ENCODE assay signal across 7 cellular contexts in genomic region chr12:112419269-112420133, GRCh38. TPM values are rescaled to one million over a fixed set of nuclear protein-coding genes. Genes with fewer than 3 reads are reported as not detected.
A peak's percentile ranks its signal among the peaks of the same experiment; 100 is the strongest.
DNase-seq lines count a peak whose midpoint lies in the region.

No MANE protein-coding gene starts in this region.

- no peaks in the 10 kb centered on the region for H3K36me3 ChIP-seq in GM23248 (ENCODE audit: low read depth)

- peak overlapping the region; percentile 97 for H3K9ac ChIP-seq in GM23248

- H3F3A ChIP-seq in GM23248 (ENCODE audit: insufficient read depth), result peaks cover 17% of the 10 kb centered on the region

- peaks cover 29% of the 10 kb centered on the region for H3K4me1 ChIP-seq in GM23248 (ENCODE audit: insufficient read depth)

- 0 out of 2 replicates have a peak, but pooled peaks cover 4% of the 10 kb centered on the region for H4K20me1 ChIP-seq in GM23248 (ENCODE audit: insufficient read depth)

- in situ Hi-C loops in GM23248 (cut with MboI), result no loop called here
- in situ Hi-C loops in G401 (cut with HindIII; ENCODE audit: low sequenced_read_pairs), result no loop called here

- H3K27ac ChIP-seq in GM23248, result peak overlapping the region; percentile 93

- 3 to 4% methylated on average over 24 to 26 of the region's 34 CpGs for WGBS in GM23248 (ENCODE audit: low coverage in 1 of 2, low lambda C conversion rate in 2 of 2, missing lambda C conversion rate in 2 of 2), 2 experiments

- H2AFZ ChIP-seq in GM23248, result peak overlapping the region; percentile 93

- H3K4me2 ChIP-seq in GM23248 (ENCODE audit: unreplicated experiment), result peak overlapping the region; percentile 77

- no peaks in the 10 kb centered on the region for H3K27me3 ChIP-seq in GM23248 (replicated peaks; ENCODE audit: insufficient read depth)

- peak overlapping the region; percentile 89 for H3K4me3 ChIP-seq in GM23248

- no peaks in the 10 kb centered on the region for H3K9me2 ChIP-seq in GM23248 (ENCODE audit: insufficient read depth)

- H3K9me3 ChIP-seq in GM23248 (ENCODE audit: low read depth), result no peaks in the 10 kb centered on the region

- DNase-seq in GM03348 (ENCODE audit: low spot score) (peak; percentile 92), GM23248 (peak; percentile 93), MV-4-11 (lab: John Stamatoyannopoulos, UW) (peak; percentile 46), amniotic epithelial cell (ENCODE audit: low read depth) (peak; percentile 84), hepatic stellate cell (ENCODE audit: low spot score) (peak; percentile 86), retina (peak; percentile 53), G401 (ENCODE audit: low spot score) (no peak)

- H3K79me2 ChIP-seq in GM23248 (ENCODE audit: insufficient read depth), result peaks cover 60% of the 10 kb centered on the region

RNA-seq across cellular contexts. Expression of gene PTPN11, which starts 0.8 kb away (rescaled TPM):
- total RNA-seq in GM23248 (2014; rRNA removed; shearing (Covaris generic)), result 71.5 and 89.5 TPM in 2 replicates
- 78.0 and 82.3 TPM in 2 replicates for polyA plus RNA-seq in GM23248 (2016; fragmentation: Nextera tagmentation; extraction: Ambion mirVana)
- total RNA-seq in G401 (2014; rRNA removed; shearing (Covaris generic)), result 21.3 and 39.9 TPM in 2 replicates

RNA-seq across cellular contexts. Expression of gene RPL6, which starts 10.1 kb away (rescaled TPM):
- 1,076 and 1,254 TPM in 2 replicates for total RNA-seq in GM23248 (2014; rRNA removed; shearing (Covaris generic))
- polyA plus RNA-seq in GM23248 (2016; fragmentation: Nextera tagmentation; extraction: Ambion mirVana), result 372 and 391 TPM in 2 replicates
- total RNA-seq in G401 (2014; rRNA removed; shearing (Covaris generic)), result 2,428 and 2,919 TPM in 2 replicates

RNA-seq across cellular contexts. Expression of gene HECTD4, which starts 37.3 kb away (rescaled TPM):
- total RNA-seq in GM23248 (2014; rRNA removed; shearing (Covaris generic)), result 7.5 and 13.9 TPM in 2 replicates
- 7.6 and 8.9 TPM in 2 replicates for polyA plus RNA-seq in GM23248 (2016; fragmentation: Nextera tagmentation; extraction: Ambion mirVana)
- total RNA-seq in G401 (2014; rRNA removed; shearing (Covaris generic)), result 4.6 and 5.7 TPM in 2 replicates
